In genomic region chr12:75526655-75527511, GRCh38 we compare ENCODE assay signal across 8 cellular contexts. TPM values are rescaled to one million over a fixed set of nuclear protein-coding genes. Genes with fewer than 3 reads are reported as not detected.
DNase-seq lines count a peak whose midpoint lies in the region; ATAC-seq and TF ChIP-seq lines count a peak whose summit lies in the region.

No MANE protein-coding gene starts in this region.

- POLR2A ChIA-PET in RWPE1 (lab: Yijun Ruan, JAX; ENCODE audit: low non-redundant PET): no interaction called here

- no peak overlapping the region for H3K14ac ChIP-seq in mesenchymal stem cell (ENCODE audit: low read length in 2 of 2)

- ATAC-seq in HG02610 (IDR thresholded peaks at IDR 0.05; ENCODE audit: unreplicated experiment) (peak; percentile 99), aorta (ENCODE audit: low FRiP score) (no peak)

- H3K9ac ChIP-seq in MM.1S (ENCODE audit: low read length) (no peak overlapping the region), mesenchymal stem cell (ENCODE audit: low read length) (peak overlapping the region; percentile 78)

- WGBS in mesenchymal stem cell: 4% methylated on average over 2 of the region's 4 CpGs
- WGBS in aorta, 2 donors: 27 to 30% methylated on average over 4 of the region's 4 CpGs

- no peaks in the 10 kb centered on the region for H3K27me3 ChIP-seq in MM.1S (replicated peaks; ENCODE audit: insufficient read depth, low read length)
- H3K27me3 ChIP-seq in mesenchymal stem cell (ENCODE audit: control insufficient read depth in 1 of 2, insufficient read depth in 1 of 2, low read length in 2 of 2): no peaks in the 10 kb centered on the region
- no peaks in the 10 kb centered on the region for H3K27me3 ChIP-seq in aorta (ENCODE audit: control insufficient read depth in 1 of 2, insufficient read depth in 2 of 2, low read length in 1 of 2)

- TF ChIP-seq CTCF in AG10803 (conservative IDR thresholded peaks at IDR 0.05; ENCODE audit: low read length) (peak; percentile 78), GM13977 (IDR thresholded peaks at IDR 0.05; ENCODE audit: extremely low read depth, insufficient read depth, missing control alignments) (peak; percentile 64), MM.1S (IDR thresholded peaks at IDR 0.05; ENCODE audit: low read length) (peak; percentile 72), RWPE1 (conservative IDR thresholded peaks at IDR 0.05; ENCODE audit: low read depth) (peak; percentile 69)

- no peak overlapping the region for H2BK12ac ChIP-seq in mesenchymal stem cell (ENCODE audit: low read length in 2 of 2)

- H3K18ac ChIP-seq in mesenchymal stem cell (ENCODE audit: low read depth in 1 of 2, low read length in 2 of 2): peak overlapping the region in 1 of 2 experiments; percentile 5

- peaks cover 9% of the 10 kb centered on the region for H3F3A ChIP-seq in MM.1S (ENCODE audit: insufficient read depth, low read length)

- in situ Hi-C loops in GM13977 (cut with MboI; ENCODE audit: low pct_unique_long_range_greater_than_20kb, low sequenced_read_pairs, unreplicated experiment): loop anchor here (25.0 kb wide), 2 partner anchors 810 to 1035 kb away; partner anchors contain the start of genes BBS10 and OSBPL8

- H2AFZ ChIP-seq in MM.1S (ENCODE audit: low read length) (no peak overlapping the region), mesenchymal stem cell (ENCODE audit: low read depth, low read length) (no peak overlapping the region)

- H4K91ac ChIP-seq in mesenchymal stem cell (ENCODE audit: low read length): no peak overlapping the region

- CTCF ChIA-PET in RWPE1 (lab: Yijun Ruan, JAX): interaction anchor here (0.5 to 1.4 kb wide), 12 partner anchors 17 to 1481 kb away, joined by 3 to 7 read pairs (median 4); no protein-coding TSS in a partner anchor

- no peaks in the 10 kb centered on the region for H3K79me1 ChIP-seq in mesenchymal stem cell (replicated peaks; ENCODE audit: low read length, poor library complexity, severe bottlenecking)

- no peak overlapping the region for H2BK5ac ChIP-seq in mesenchymal stem cell (ENCODE audit: low read depth, low read length, poor library complexity, severe bottlenecking)

- H2BK120ac ChIP-seq in mesenchymal stem cell (ENCODE audit: low read depth, low read length): no peak overlapping the region

- no peak overlapping the region for H3K4me3 ChIP-seq in AG10803 (ENCODE audit: low read length)
- H3K4me3 ChIP-seq in MM.1S (ENCODE audit: low read length): no peak overlapping the region
- no peak overlapping the region for H3K4me3 ChIP-seq in mesenchymal stem cell (ENCODE audit: insufficient read depth in 1 of 2, low read depth in 1 of 2, low read length in 2 of 2)
- no peak overlapping the region for H3K4me3 ChIP-seq in aorta (ENCODE audit: low read length in 2 of 2)

- H2BK15ac ChIP-seq in mesenchymal stem cell (ENCODE audit: low read depth, poor library complexity, severe bottlenecking): peak overlapping the region; percentile 2

- DNase-seq in AG10803 (ENCODE audit: low read depth) (peak; percentile 71), GM13977 (ENCODE audit: low spot score) (peak; percentile 47), MM.1S (peak; percentile 78), RWPE1 (ENCODE audit: low spot score) (peak; percentile 49), dermis microvascular lymphatic vessel endothelial cell (ENCODE audit: low read depth in 2 of 2) (peak; percentile 48 to 66), mesenchymal stem cell (peak; percentile 76), aorta (no peak)

- no peaks in the 10 kb centered on the region for H3K9me2 ChIP-seq in MM.1S (replicated peaks; ENCODE audit: insufficient read depth, low read length)

- no peaks in the 10 kb centered on the region for H3K36me3 ChIP-seq in MM.1S (replicated peaks; ENCODE audit: insufficient read depth, low read length)
- H3K36me3 ChIP-seq in mesenchymal stem cell (ENCODE audit: control insufficient read depth in 1 of 2, insufficient read depth in 2 of 2, low read depth in 1 of 2, low read length in 2 of 2): no peaks in the 10 kb centered on the region
- no peaks in the 10 kb centered on the region for H3K36me3 ChIP-seq in aorta (ENCODE audit: control insufficient read depth in 1 of 2, insufficient read depth in 2 of 2, low read length in 1 of 2)

- H4K8ac ChIP-seq in mesenchymal stem cell (ENCODE audit: low read length): no peak overlapping the region

- H3K4me2 ChIP-seq in MM.1S (ENCODE audit: low read depth, low read length): peak overlapping the region; percentile 59; the same call in 1 of the 2 replicates
- no peak overlapping the region for H3K4me2 ChIP-seq in mesenchymal stem cell (ENCODE audit: low read length, poor library complexity, severe bottlenecking)

- intact Hi-C loops in aorta (cut with DNase I): loop anchor here (2.0 kb wide), 1 partner anchor 510 kb away; no protein-coding TSS in a partner anchor

- H3K79me2 ChIP-seq in MM.1S (ENCODE audit: low read length): no peaks in the 10 kb centered on the region

- no peak overlapping the region for H3K23ac ChIP-seq in mesenchymal stem cell (ENCODE audit: low read length in 2 of 2)

- no peaks in the 10 kb centered on the region for H3K9me3 ChIP-seq in MM.1S (replicated peaks; ENCODE audit: insufficient read depth, low read length)
- H3K9me3 ChIP-seq in mesenchymal stem cell (ENCODE audit: control insufficient read depth, low read length): no peaks in the 10 kb centered on the region
- H3K9me3 ChIP-seq in aorta (ENCODE audit: control insufficient read depth, low read length): no peaks in the 10 kb centered on the region

- H3K4ac ChIP-seq in mesenchymal stem cell (ENCODE audit: low read depth in 1 of 2, low read length in 2 of 2): no peak overlapping the region

- H3K4me1 ChIP-seq in MM.1S (ENCODE audit: low read length): 0 out of 2 replicates have a peak, but pooled peaks cover 3% of the 10 kb centered on the region
- H3K4me1 ChIP-seq in mesenchymal stem cell (ENCODE audit: control insufficient read depth, insufficient read depth, low read depth, low read length): peaks cover 5% of the 10 kb centered on the region
- H3K4me1 ChIP-seq in aorta (ENCODE audit: control insufficient read depth in 1 of 2, insufficient read depth in 2 of 2, low read length in 2 of 2): no peaks in the 10 kb centered on the region

- H4K20me1 ChIP-seq in MM.1S (ENCODE audit: insufficient read depth, low read length): no peaks in the 10 kb centered on the region

- H2AK5ac ChIP-seq in mesenchymal stem cell (ENCODE audit: low read length, severe bottlenecking): no peak overlapping the region

- H3K27ac ChIP-seq in MM.1S (ENCODE audit: low read length): peak overlapping the region; percentile 38; the same call in 1 of the 2 replicates
- H3K27ac ChIP-seq in RWPE1: no peak overlapping the region
- H3K27ac ChIP-seq in mesenchymal stem cell (ENCODE audit: low read length, poor library complexity, severe bottlenecking): peak overlapping the region; percentile 46
- H3K27ac ChIP-seq in aorta (ENCODE audit: low read depth in 1 of 2, low read length in 2 of 2): no peak overlapping the region

RNA-seq across cellular contexts. Expression of gene KRR1, which starts 15.5 kb away (rescaled TPM):
- 19.1 and 19.3 TPM in 2 replicates for total RNA-seq in dermis microvascular lymphatic vessel endothelial cell
- polyA plus RNA-seq in mesenchymal stem cell (2013, experiment 1 of 2): 57.8 TPM
- polyA plus RNA-seq in mesenchymal stem cell (2013, experiment 2 of 2): 61.2 TPM
- 10 to 100 TPM; 38.6 to 42.5 TPM for total RNA-seq in aorta
- 10 to 100 TPM in 1 of 2 donors, 1 to 10 TPM in 1; 3.8 to 17.8 TPM for polyA plus RNA-seq in aorta

RNA-seq across cellular contexts. Expression of gene GLIPR1, which starts 46.3 kb away (rescaled TPM):
- total RNA-seq in dermis microvascular lymphatic vessel endothelial cell (1.3 TPM in 2 replicates), aorta (100 to 1,000 TPM; 152 to 230 TPM)
- polyA plus RNA-seq in mesenchymal stem cell (2013, experiment 1 of 2): 29.1 TPM
- polyA plus RNA-seq in mesenchymal stem cell (2013, experiment 2 of 2): 31.3 TPM
- 10 to 100 TPM; 41.3 to 47.8 TPM for polyA plus RNA-seq in aorta

Comparison
In these comparisons a context has a peak if more than half of its experiments do, and no peak if none do; other contexts are left out.
1. DNase-seq: peak in AG10803 (single experiment), GM13977 (single experiment), MM.1S (single experiment), RWPE1 (single experiment), dermis microvascular lymphatic vessel endothelial cell (2 of 2) and mesenchymal stem cell (single experiment); none in aorta (0 of 2).
2. H3K27ac ChIP-seq: peak in MM.1S (single experiment) and mesenchymal stem cell (single experiment); none in RWPE1 (single experiment) and aorta (0 of 2).
3. RNA of gene GLIPR1, which starts 46.3 kb away (total RNA-seq): 152 to 230 TPM in aorta; 1.3 TPM in dermis microvascular lymphatic vessel endothelial cell; every median in the first group is over 10 times any median in the second.
4. Peak in every context shown above with its lines, with median percentiles within 50 percentile points of each other: CTCF ChIP-seq.